ENCODE assay signal across 20 cellular contexts in genomic region chr10:69403519-69403918, GRCh38. TPM values are rescaled to one million over a fixed set of nuclear protein-coding genes. Genes with fewer than 3 reads are reported as not detected.
DNase-seq lines count a peak whose midpoint lies in the region; ATAC-seq and TF ChIP-seq lines count a peak whose summit lies in the region.
"Had no signal": no experiment of that assay in that cellular context is flagged by ENCODE, and none has a peak within 500 bp of the region (broad histone marks: within the 10 kb centered on the region; RNA-seq: fewer than 3 reads in every experiment).

No MANE protein-coding gene starts in this region.

- peaks cover 5% of the 10 kb centered on the region; the same call in 1 of the 2 replicates for H3K36me3 ChIP-seq in ACC112 (ENCODE audit: insufficient read depth, low read length)
- H3K36me3 ChIP-seq in brain microvascular endothelial cell (replicated peaks): peaks cover 26% of the 10 kb centered on the region
- H3K36me3 ChIP-seq in prostate gland: peaks cover 0 to 7% of the 10 kb centered on the region in 2 donors

- no peak overlapping the region for H3K4me3 ChIP-seq in ACC112 (ENCODE audit: low read depth, low read length)
- H3K4me3 ChIP-seq in brain microvascular endothelial cell (ENCODE audit: low read depth, low read length): no peak overlapping the region
- H3K4me3 ChIP-seq in prostate gland: no peak overlapping the region
- H3K4me3 ChIP-seq: Peyer's patch, transverse colon had no signal

- in situ Hi-C loops in brain microvascular endothelial cell (cut with HindIII; ENCODE audit: low pct_ligation_motif_present, low sequenced_read_pairs): no loop called here

- TF ChIP-seq POLR2A in prostate gland (IDR thresholded peaks at IDR 0.05): no peak

- no peak for TF ChIP-seq CTCF in brain microvascular endothelial cell (IDR thresholded peaks at IDR 0.05; ENCODE audit: low read depth, low read length, missing control alignments)
- no peak for TF ChIP-seq CTCF in prostate gland (IDR thresholded peaks at IDR 0.05)

- H2AFZ ChIP-seq in ACC112 (ENCODE audit: low read length, unreplicated experiment): no peak overlapping the region

- 66% methylated on average over 3 of the region's 3 CpGs for WGBS in prostate gland

- DNase-seq in GM04503 (ENCODE audit: low read depth) (peak; percentile 36), brain microvascular endothelial cell (peak; percentile 74), foreskin melanocyte (peak; percentile 24), cortex of kidney (lab: John Stamatoyannopoulos, UW) (no peak), prostate gland (ENCODE audit: low spot score) (no peak)
- DNase-seq: activated CD8-positive, alpha-beta memory T cell treated with anti-CD3 and anti-CD28 coated beads, Interleukin-2, amount 10 ng/mL, durations not matched to agents 7 days and 5 days; activated naive CD4-positive, alpha-beta T cell treated with anti-CD3 and anti-CD28 coated beads, Interleukin-2, amount 10 ng/mL, durations not matched to agents 7 days and 5 days; hippocampal formation; MM.1S; naive B cell; NCI-H748 treated with DMSO at 0.1 percent for 48 hours; Peyer's patch; stimulated activated CD4-positive, alpha-beta T cell treated with anti-CD3 and anti-CD28 coated beads, Interleukin-2, amount 100 ng/mL, for 48 hours; SW 1271; transverse colon had no signal

- intact Hi-C loops in prostate gland (cut with DNase I): no loop called here

- H3K4me1 ChIP-seq in ACC112 (ENCODE audit: control insufficient read depth, insufficient read depth, low read length, unreplicated experiment) (peaks cover 46% of the 10 kb centered on the region), prostate gland (replicated peaks) (peaks cover 3% of the 10 kb centered on the region)

- no peaks in the 10 kb centered on the region for H3K79me2 ChIP-seq in ACC112 (ENCODE audit: control insufficient read depth, insufficient read depth, low read length, unreplicated experiment)

- H3K9me3 ChIP-seq in prostate gland: no peaks in the 10 kb centered on the region
- H3K9me3 ChIP-seq: Peyer's patch, transverse colon had no signal

- ATAC-seq in GM21737 (IDR thresholded peaks at IDR 0.05; ENCODE audit: unreplicated experiment) (no peak), HG02885 (IDR thresholded peaks at IDR 0.05; ENCODE audit: poor library complexity, unreplicated experiment) (no peak)
- ATAC-seq: activated CD8-positive, alpha-beta memory T cell treated with anti-CD3 and anti-CD28 coated beads, Interleukin-2, amount 10 ng/mL, durations not matched to agents 7 days and 5 days; left lobe of liver had no signal

- H3K27ac ChIP-seq in ACC112 (ENCODE audit: low read depth, low read length) (peak overlapping the region; percentile 43), brain microvascular endothelial cell (peak overlapping the region; percentile 43), prostate gland (no peak overlapping the region)
- H3K27ac ChIP-seq: Peyer's patch, VCaP had no signal

- H3K27me3 ChIP-seq in ACC112 (ENCODE audit: insufficient read depth, low read length) (no peaks in the 10 kb centered on the region), brain microvascular endothelial cell (replicated peaks) (no peaks in the 10 kb centered on the region), prostate gland (replicated peaks; ENCODE audit: insufficient read depth) (no peaks in the 10 kb centered on the region)
- H3K27me3 ChIP-seq: Peyer's patch, transverse colon had no signal

RNA-seq across cellular contexts. Expression of gene TACR2, which starts 13.2 kb away (rescaled TPM):
- total RNA-seq in prostate gland: 1 to 10 TPM in 1 of 2 donors, under 1 TPM in 1; 0.77 to 2.4 TPM
- total RNA-seq: activated CD8-positive, alpha-beta memory T cell treated with anti-CD3 and anti-CD28 coated beads, Interleukin-2, amount 10 ng/mL, durations not matched to agents 7 days and 5 days; left lobe of liver had no signal

RNA-seq across cellular contexts. Expression of gene TSPAN15, which starts 47.7 kb away (rescaled TPM):
- total RNA-seq in prostate gland: 10 to 100 TPM; 78.8 to 85.3 TPM

Comparison
In these comparisons a context has a peak if more than half of its experiments do, and no peak if none do; other contexts are left out.
1. H3K27ac ChIP-seq: peak in ACC112 (single experiment) and brain microvascular endothelial cell (single experiment); none in prostate gland (0 of 2).
2. DNase-seq: peak in GM04503 (single experiment), brain microvascular endothelial cell (single experiment) and foreskin melanocyte (single experiment); none in cortex of kidney (single experiment) and prostate gland (single experiment).